ENCODE assay signal across 16 cellular contexts in the genomic region with DNA sequence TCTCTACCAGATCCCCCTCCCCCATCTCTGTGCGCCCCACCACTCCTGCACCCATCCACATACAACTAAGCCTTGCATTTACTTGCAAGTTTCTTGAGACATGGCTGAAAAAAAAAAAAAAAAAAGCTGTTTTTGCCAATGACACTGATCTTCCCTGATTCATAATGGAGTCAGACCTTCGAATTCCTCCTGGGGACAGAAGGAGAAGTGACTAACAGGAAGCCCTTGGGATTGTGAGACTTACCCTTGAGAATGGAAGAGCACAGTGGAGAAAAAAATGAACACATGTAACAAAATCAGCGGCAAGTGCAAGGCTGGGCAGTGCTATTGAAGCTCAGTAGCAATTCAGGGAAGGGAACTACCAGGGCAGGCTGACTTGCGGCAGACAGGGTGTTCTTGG.
DNase-seq lines count a peak whose midpoint lies in the region; ATAC-seq and TF ChIP-seq lines count a peak whose summit lies in the region.
"Had no signal": no experiment of that assay in that cellular context is flagged by ENCODE, and none has a peak within 500 bp of the region (broad histone marks: within the 10 kb centered on the region; RNA-seq: fewer than 3 reads in every experiment).

No MANE protein-coding gene starts in this region.

- H3K27me3 Mint-ChIP-seq in endodermal cell (ENCODE audit: insufficient read depth) (peaks cover 16% of the 10 kb centered on the region), neural crest cell (ENCODE audit: low read depth) (no peaks in the 10 kb centered on the region)
- H3K27me3 Mint-ChIP-seq: activated CD8-positive, alpha-beta memory T cell treated with anti-CD3 and anti-CD28 coated beads, Interleukin-2, amount 10 ng/mL, durations not matched to agents 7 days and 5 days; activated naive CD8-positive, alpha-beta T cell treated with anti-CD3 and anti-CD28 coated beads, Interleukin-2, amount 10 ng/mL, durations not matched to agents 7 days and 5 days had no signal

- WGBS in endodermal cell (ENCODE audit: insufficient coverage in 1 of 2, insufficient read length in 1 of 2), 2 experiments: 97% methylated on average over 4 of the region's 4 CpGs; no CpG with 5 or more reads in 1 of the 2 experiments

- no peak for ATAC-seq in HG02571 (IDR thresholded peaks at IDR 0.05; ENCODE audit: unreplicated experiment)
- ATAC-seq in HG03469 (IDR thresholded peaks at IDR 0.05; ENCODE audit: unreplicated experiment): no peak
- ATAC-seq: activated CD8-positive, alpha-beta memory T cell treated with anti-CD3 and anti-CD28 coated beads, Interleukin-2, amount 10 ng/mL, durations not matched to agents 7 days and 5 days had no signal

- H3K27ac ChIP-seq in endodermal cell (ENCODE audit: low read depth, low read length): no peak overlapping the region
- H3K27ac ChIP-seq: vagina had no signal

- no peak overlapping the region for H3K9ac ChIP-seq in endodermal cell (ENCODE audit: extremely low read depth, low read length, poor library complexity, severe bottlenecking)

- H3K4me3 Mint-ChIP-seq in endodermal cell: no peak overlapping the region
- H3K4me3 Mint-ChIP-seq in neural crest cell: no peak overlapping the region
- H3K4me3 Mint-ChIP-seq: activated CD8-positive, alpha-beta memory T cell treated with anti-CD3 and anti-CD28 coated beads, Interleukin-2, amount 10 ng/mL, durations not matched to agents 7 days and 5 days; activated naive CD8-positive, alpha-beta T cell treated with anti-CD3 and anti-CD28 coated beads, Interleukin-2, amount 10 ng/mL, durations not matched to agents 7 days and 5 days had no signal

- H3K9me3 Mint-ChIP-seq in endodermal cell (peaks cover 16% of the 10 kb centered on the region), neural crest cell (peaks cover 3% of the 10 kb centered on the region)
- H3K9me3 Mint-ChIP-seq: activated naive CD8-positive, alpha-beta T cell treated with anti-CD3 and anti-CD28 coated beads, Interleukin-2, amount 10 ng/mL, durations not matched to agents 7 days and 5 days had no signal

- H3K36me3 ChIP-seq in BJ (ENCODE audit: control insufficient read depth, insufficient read depth, low read length): no peaks in the 10 kb centered on the region
- H3K36me3 ChIP-seq in endodermal cell (ENCODE audit: control insufficient read depth, insufficient read depth, low read length): no peaks in the 10 kb centered on the region
- H3K36me3 ChIP-seq: vagina had no signal

- H3K9me3 ChIP-seq in endodermal cell (ENCODE audit: control insufficient read depth, low read length): no peaks in the 10 kb centered on the region
- H3K9me3 ChIP-seq: vagina had no signal

- H3K36me3 Mint-ChIP-seq in endodermal cell (ENCODE audit: low read depth) (no peaks in the 10 kb centered on the region), neural crest cell (ENCODE audit: low read depth) (no peaks in the 10 kb centered on the region)
- H3K36me3 Mint-ChIP-seq: activated CD8-positive, alpha-beta memory T cell treated with anti-CD3 and anti-CD28 coated beads, Interleukin-2, amount 10 ng/mL, durations not matched to agents 7 days and 5 days; activated naive CD8-positive, alpha-beta T cell treated with anti-CD3 and anti-CD28 coated beads, Interleukin-2, amount 10 ng/mL, durations not matched to agents 7 days and 5 days had no signal

- H3K27me3 ChIP-seq in BJ (ENCODE audit: control insufficient read depth, insufficient read depth, low read length) (no peaks in the 10 kb centered on the region), endodermal cell (ENCODE audit: control insufficient read depth, insufficient read depth, low read length, poor library complexity, severe bottlenecking) (no peaks in the 10 kb centered on the region)
- H3K27me3 ChIP-seq: vagina had no signal

- H3K27ac Mint-ChIP-seq in endodermal cell: no peak overlapping the region
- H3K27ac Mint-ChIP-seq in neural crest cell (ENCODE audit: unreplicated experiment): peak overlapping the region; percentile 4
- H3K27ac Mint-ChIP-seq: activated CD8-positive, alpha-beta memory T cell treated with anti-CD3 and anti-CD28 coated beads, Interleukin-2, amount 10 ng/mL, durations not matched to agents 7 days and 5 days; activated naive CD8-positive, alpha-beta T cell treated with anti-CD3 and anti-CD28 coated beads, Interleukin-2, amount 10 ng/mL, durations not matched to agents 7 days and 5 days had no signal

- H3K4me1 Mint-ChIP-seq in endodermal cell (peaks cover 9% of the 10 kb centered on the region), neural crest cell (peaks cover 56% of the 10 kb centered on the region)
- H3K4me1 Mint-ChIP-seq: activated naive CD8-positive, alpha-beta T cell treated with anti-CD3 and anti-CD28 coated beads, Interleukin-2, amount 10 ng/mL, durations not matched to agents 7 days and 5 days had no signal

- no peak for TF ChIP-seq CTCF in BJ (IDR thresholded peaks at IDR 0.05; ENCODE audit: insufficient read depth, low read depth, low read length)
- no peak for TF ChIP-seq CTCF in endodermal cell (conservative IDR thresholded peaks at IDR 0.05)
- no peak for TF ChIP-seq CTCF in neural crest cell (conservative IDR thresholded peaks at IDR 0.05)

- CTCF ChIA-PET in BJ (lab: Yijun Ruan, JAX): no interaction called here

- POLR2A ChIA-PET in BJ (lab: Charles Lee): no interaction called here

- H3K4me3 ChIP-seq in BJ (ENCODE audit: low read depth, low read length) (no peak overlapping the region), endodermal cell (ENCODE audit: low read length) (no peak overlapping the region)
- H3K4me3 ChIP-seq: lung, vagina had no signal

- DNase-seq in BJ (ENCODE audit: low read depth) (peak; percentile 45), RPMI7951 (ENCODE audit: low read depth) (peak; percentile 90), endodermal cell (peak; percentile 34), neural crest cell (ENCODE audit: low read depth, low spot score) (no peak), NCI-H1105 treated with DMSO at 0.1 percent for 48 hours (lab: John Stamatoyannopoulos, UW) (no peak), C1 segment of cervical spinal cord (lab: John Stamatoyannopoulos, UW) (no peak)
- DNase-seq: activated CD8-positive, alpha-beta memory T cell treated with anti-CD3 and anti-CD28 coated beads, Interleukin-2, amount 10 ng/mL, durations not matched to agents 7 days and 5 days; activated naive CD8-positive, alpha-beta T cell treated with anti-CD3 and anti-CD28 coated beads, Interleukin-2, amount 10 ng/mL, durations not matched to agents 7 days and 5 days; AML-193; NCI-H1436 treated with DMSO at 0.1 percent for 48 hours; posterior cingulate gyrus; SIG-M5 had no signal

- no peaks in the 10 kb centered on the region for H3K4me1 ChIP-seq in endodermal cell (ENCODE audit: control insufficient read depth, insufficient read depth, low read length)
- H3K4me1 ChIP-seq: vagina had no signal

Comparison
In these comparisons a context has a peak if more than half of its experiments do, and no peak if none do; other contexts are left out.
1. DNase-seq: peak in BJ (single experiment), RPMI7951 (single experiment) and endodermal cell (single experiment); none in neural crest cell (single experiment), NCI-H1105 treated with DMSO at 0.1 percent for 48 hours (single experiment) and C1 segment of cervical spinal cord (0 of 14).